17 cellular contexts compared by ENCODE assay signal in the genomic region with DNA sequence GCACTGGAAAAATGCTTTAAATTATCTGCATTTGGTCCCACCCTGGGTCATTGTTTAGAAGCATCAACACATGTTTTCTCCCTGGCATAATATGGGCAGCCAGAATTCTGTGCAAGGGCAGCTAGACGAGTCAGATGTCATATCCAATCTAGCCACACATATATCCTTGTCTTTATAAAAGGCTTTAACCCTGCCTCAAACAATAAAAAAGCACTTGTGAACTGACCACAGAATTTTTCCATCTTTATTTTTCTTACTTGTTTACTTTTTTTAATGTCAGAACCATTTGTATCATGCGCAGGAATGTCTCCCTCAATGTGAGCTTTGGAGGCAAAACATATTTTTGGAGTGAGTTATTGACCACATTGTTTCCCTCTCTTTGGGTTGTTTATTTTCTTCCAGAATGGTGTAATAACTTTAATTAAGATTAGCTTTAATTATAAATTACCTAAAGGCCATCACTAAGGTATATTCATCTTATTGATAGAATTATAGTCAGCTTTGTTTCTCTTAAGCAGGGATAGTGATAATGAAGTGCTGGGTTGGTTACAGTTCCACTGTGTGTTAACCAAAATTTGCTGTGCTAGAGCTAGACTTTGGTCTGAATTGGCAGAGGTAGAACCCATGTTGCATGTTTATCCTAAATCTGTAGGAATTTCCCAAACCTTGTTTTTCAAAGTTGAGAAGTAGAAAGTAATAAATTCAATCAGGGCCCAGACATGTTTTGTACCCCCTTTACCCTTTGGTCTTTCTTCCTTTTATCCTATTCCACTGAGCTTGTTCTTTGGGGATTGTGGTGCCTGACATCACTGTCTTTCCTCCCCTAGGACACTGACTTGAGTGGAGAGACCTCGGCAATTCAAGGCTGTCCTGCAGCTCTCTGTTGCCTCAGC.
DNase-seq lines count a peak whose midpoint lies in the region; ATAC-seq, FAIRE-seq and TF ChIP-seq lines count a peak whose summit lies in the region.
"Had no signal": no experiment of that assay in that cellular context is flagged by ENCODE, and none has a peak within 500 bp of the region (broad histone marks: within the 10 kb centered on the region; RNA-seq: fewer than 3 reads in every experiment).

No MANE protein-coding gene starts in this region.

- dilution Hi-C loops in mammary epithelial cell (cut with HindIII; ENCODE audit: low sequenced_read_pairs), result no loop called here

- DNase-seq in MCF 10A (ENCODE audit: unreplicated experiment) (peak; percentile 38), mammary epithelial cell (no peak), breast epithelium (ENCODE audit: low spot score in 2 of 2) (no peak), lower lobe of right lung (no peak), urothelium cell line (ENCODE audit: low spot score) (peak; percentile 41)
- DNase-seq in stimulated activated effector memory CD8-positive, alpha-beta T cell treated with anti-CD3 and anti-CD28 coated beads, Interleukin-12 subunit alpha, Interleukin-12 subunit beta, amount 100 ng/mL, for 72 hours (ENCODE audit: low spot score in 2 of 2), result no peak
- DNase-seq: activated CD8-positive, alpha-beta memory T cell treated with anti-CD3 and anti-CD28 coated beads for 24 hours; activated naive CD4-positive, alpha-beta T cell treated with anti-CD3 and anti-CD28 coated beads, Interleukin-2, amount 50 U/mL, for 16 hours; DMS 273 treated with DMSO at 0.1 percent for 48 hours; heart left ventricle; NCI-H1436 treated with DMSO at 0.1 percent for 48 hours; posterior cingulate gyrus had no signal

- CTCF ChIA-PET in MCF 10A (lab: Yijun Ruan, JAX) (interaction anchor here (0.5 to 1.8 kb wide), 7 partner anchors 11 to 551 kb away, joined by 3 to 5 read pairs (median 3); no protein-coding TSS in a partner anchor), mammary epithelial cell (lab: Charles Lee; ENCODE audit: low non-redundant PET) (no interaction called here)

- peak overlapping the region; percentile 47 for H3K27ac Mint-ChIP-seq in MCF 10A (ENCODE audit: low read depth, unreplicated experiment)
- no peak overlapping the region for H3K27ac Mint-ChIP-seq in stimulated activated effector memory CD8-positive, alpha-beta T cell treated with anti-CD3 and anti-CD28 coated beads, Interleukin-12 subunit alpha, Interleukin-12 subunit beta, amount 100 ng/mL, for 72 hours
- H3K27ac Mint-ChIP-seq: IgD-negative memory B cell had no signal

- H3K4me3 ChIP-seq in mammary epithelial cell (replicated peaks in 1 of 3; ENCODE audit: insufficient read depth in 1 of 3, low read depth in 2 of 3, low read length in 3 of 3), result no peak overlapping the region
- no peak overlapping the region for H3K4me3 ChIP-seq in breast epithelium
- no peak overlapping the region for H3K4me3 ChIP-seq in lower lobe of right lung
- H3K4me3 ChIP-seq: heart left ventricle had no signal

- no peaks in the 10 kb centered on the region for H3K36me3 Mint-ChIP-seq in MCF 10A (ENCODE audit: insufficient read depth, unreplicated experiment)
- no peaks in the 10 kb centered on the region for H3K36me3 Mint-ChIP-seq in stimulated activated effector memory CD8-positive, alpha-beta T cell treated with anti-CD3 and anti-CD28 coated beads, Interleukin-12 subunit alpha, Interleukin-12 subunit beta, amount 100 ng/mL, for 72 hours
- H3K36me3 Mint-ChIP-seq: IgD-negative memory B cell had no signal

- POLR2A ChIA-PET in MCF 10A (lab: Yijun Ruan, JAX), result interaction anchor here (0.9 kb wide), 1 partner anchor 25 kb away, joined by 5 read pairs; no protein-coding TSS in a partner anchor

- no peaks in the 10 kb centered on the region for H3K27me3 Mint-ChIP-seq in MCF 10A (ENCODE audit: insufficient read depth, unreplicated experiment)

- intact Hi-C loops in MCF 10A (cut with micrococcal nuclease) (no loop called here), mammary epithelial cell (cut with micrococcal nuclease) (no loop called here), breast epithelium (cut with DNase I; ENCODE audit: low total_unique reads) (no loop called here), lower lobe of right lung (cut with DNase I) (no loop called here)

- H3K9me3 ChIP-seq in mammary epithelial cell (replicated peaks; ENCODE audit: insufficient read depth, low read length), result no peaks in the 10 kb centered on the region
- H3K9me3 ChIP-seq in breast epithelium, result no peaks in the 10 kb centered on the region
- H3K9me3 ChIP-seq in lower lobe of right lung, result no peaks in the 10 kb centered on the region
- H3K9me3 ChIP-seq: heart left ventricle had no signal

- no peak overlapping the region for H2AFZ ChIP-seq in mammary epithelial cell (ENCODE audit: low read depth, low read length)

- H3K36me3 ChIP-seq in mammary epithelial cell (ENCODE audit: insufficient read depth, low read length) (no peaks in the 10 kb centered on the region), breast epithelium (no peaks in the 10 kb centered on the region), lower lobe of right lung (no peaks in the 10 kb centered on the region)

- no peaks in the 10 kb centered on the region for H3K79me2 ChIP-seq in mammary epithelial cell (ENCODE audit: insufficient read depth, low read length)

- H3K4me2 ChIP-seq in mammary epithelial cell (ENCODE audit: insufficient read depth, low read depth, low read length), result no peak overlapping the region

- TF ChIP-seq CTCF in MCF 10A (IDR thresholded peaks at IDR 0.05; ENCODE audit: unreplicated experiment), result no peak
- no peak for TF ChIP-seq CTCF in mammary epithelial cell (conservative IDR thresholded peaks at IDR 0.05 in 1 of 2, IDR thresholded peaks at IDR 0.05 in 1 of 2; ENCODE audit: extremely low read depth in 1 of 2, insufficient read depth in 1 of 2, low read depth in 1 of 2, low read length in 2 of 2)
- no peak for TF ChIP-seq CTCF in breast epithelium (IDR thresholded peaks at IDR 0.05)
- no peak for TF ChIP-seq CTCF in lower lobe of right lung (IDR thresholded peaks at IDR 0.05)

- H3K4me1 Mint-ChIP-seq in MCF 10A (ENCODE audit: insufficient read depth, unreplicated experiment), result peaks cover 20% of the 10 kb centered on the region
- H3K4me1 Mint-ChIP-seq in stimulated activated effector memory CD8-positive, alpha-beta T cell treated with anti-CD3 and anti-CD28 coated beads, Interleukin-12 subunit alpha, Interleukin-12 subunit beta, amount 100 ng/mL, for 72 hours, result no peaks in the 10 kb centered on the region
- H3K4me1 Mint-ChIP-seq: IgD-negative memory B cell had no signal

- H3K4me1 ChIP-seq in mammary epithelial cell (ENCODE audit: insufficient read depth, low read length), result no peaks in the 10 kb centered on the region
- H3K4me1 ChIP-seq in breast epithelium, result no peaks in the 10 kb centered on the region
- peaks cover 19% of the 10 kb centered on the region for H3K4me1 ChIP-seq in lower lobe of right lung

- H3K27ac ChIP-seq in mammary epithelial cell (ENCODE audit: insufficient read depth, low read depth, low read length) (no peak overlapping the region), breast epithelium (peak overlapping the region; percentile 26 to 27), lower lobe of right lung (no peak overlapping the region)
- H3K27ac ChIP-seq: 22Rv1 had no signal

- BruUV-seq in MCF 10A (replicated peaks; lab: Mats Ljungman, UMichigan) (no TSS peak), mammary epithelial cell (replicated peaks; lab: Mats Ljungman, UMichigan) (no TSS peak)

- in situ Hi-C loops in mammary epithelial cell (cut with MboI; ENCODE audit: low sequenced_read_pairs in 2 of 2), result loop anchor here in 1 of 2 donors (25.0 kb wide), 1 partner anchor 428 kb away; no protein-coding TSS in a partner anchor

- FAIRE-seq in urothelium cell line (lab: Jason Lieb, UNC), result no peak
- FAIRE-seq: GM12891 had no signal

- H4K20me1 ChIP-seq in mammary epithelial cell (ENCODE audit: insufficient read depth, low read length), result no peaks in the 10 kb centered on the region

- ATAC-seq in lower lobe of right lung (peak; percentile 42 to 43), HG02763 (IDR thresholded peaks at IDR 0.05; ENCODE audit: unreplicated experiment) (no peak), HG03460 (IDR thresholded peaks at IDR 0.05; ENCODE audit: unreplicated experiment) (no peak)
- no peak for ATAC-seq in stimulated activated effector memory CD8-positive, alpha-beta T cell treated with anti-CD3 and anti-CD28 coated beads, Interleukin-12 subunit alpha, Interleukin-12 subunit beta, amount 100 ng/mL, for 72 hours
- ATAC-seq: heart left ventricle had no signal

- H3K9ac ChIP-seq in mammary epithelial cell (ENCODE audit: insufficient read depth, low read length), result no peak overlapping the region

- TF ChIP-seq POLR2A in breast epithelium (IDR thresholded peaks at IDR 0.05), result no peak

- H3K27me3 ChIP-seq in mammary epithelial cell (ENCODE audit: insufficient read depth, low read length) (no peaks in the 10 kb centered on the region), breast epithelium (no peaks in the 10 kb centered on the region), lower lobe of right lung (ENCODE audit: low read depth) (no peaks in the 10 kb centered on the region)
- H3K27me3 ChIP-seq: heart left ventricle had no signal

- H3K4me3 Mint-ChIP-seq in MCF 10A (ENCODE audit: unreplicated experiment), result no peak overlapping the region
- no peak overlapping the region for H3K4me3 Mint-ChIP-seq in stimulated activated effector memory CD8-positive, alpha-beta T cell treated with anti-CD3 and anti-CD28 coated beads, Interleukin-12 subunit alpha, Interleukin-12 subunit beta, amount 100 ng/mL, for 72 hours
- H3K4me3 Mint-ChIP-seq: IgD-negative memory B cell had no signal

- no peaks in the 10 kb centered on the region for H3K9me3 Mint-ChIP-seq in MCF 10A (ENCODE audit: unreplicated experiment)
- H3K9me3 Mint-ChIP-seq in stimulated activated effector memory CD8-positive, alpha-beta T cell treated with anti-CD3 and anti-CD28 coated beads, Interleukin-12 subunit alpha, Interleukin-12 subunit beta, amount 100 ng/mL, for 72 hours, result peaks cover 4% of the 10 kb centered on the region
- H3K9me3 Mint-ChIP-seq: IgD-negative memory B cell had no signal

- WGBS in mammary epithelial cell (ENCODE audit: low coverage, missing lambda C conversion rate), result 86% methylated on average over 3 of the region's 3 CpGs

Comparison
In these comparisons a context has a peak if more than half of its experiments do, and no peak if none do; other contexts are left out.
1. DNase-seq: peak in MCF 10A (single experiment) and urothelium cell line (single experiment); none in mammary epithelial cell (single experiment), breast epithelium (0 of 2), lower lobe of right lung (single experiment) and stimulated activated effector memory CD8-positive, alpha-beta T cell treated with anti-CD3 and anti-CD28 coated beads, Interleukin-12 subunit alpha, Interleukin-12 subunit beta, amount 100 ng/mL, for 72 hours (0 of 2).
2. H3K27ac ChIP-seq: peak in breast epithelium (2 of 2); none in mammary epithelial cell (single experiment) and lower lobe of right lung (single experiment).
3. ATAC-seq: peak in lower lobe of right lung (2 of 2); none in HG02763 (single experiment), stimulated activated effector memory CD8-positive, alpha-beta T cell treated with anti-CD3 and anti-CD28 coated beads, Interleukin-12 subunit alpha, Interleukin-12 subunit beta, amount 100 ng/mL, for 72 hours (single experiment) and HG03460 (single experiment).